Comparison of ENCODE assay signal across 1 cellular context in the genomic region with DNA sequence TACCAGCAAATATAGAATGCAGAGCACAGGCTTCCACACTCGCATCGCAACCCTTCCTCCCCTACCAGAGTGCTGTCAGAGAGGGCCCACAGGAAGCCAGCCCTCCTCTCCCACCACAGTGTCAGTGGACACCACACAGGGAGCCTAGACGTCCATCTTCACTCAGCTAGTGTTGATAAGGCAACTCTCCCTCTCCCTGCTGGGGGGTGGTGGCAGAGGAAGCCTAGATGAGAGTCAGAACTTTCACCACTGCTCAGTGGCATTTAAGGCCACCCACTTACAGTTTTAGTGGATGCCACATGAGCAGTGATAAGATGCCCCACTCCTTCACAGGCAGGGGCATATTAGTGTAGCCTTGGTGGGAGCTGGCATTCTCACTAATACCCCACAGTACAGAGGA.
TF ChIP-seq lines count a peak whose summit lies in the region.

No MANE protein-coding gene starts in this region.

TF ChIP-seq in H1, 55 proteins besides CTCF, POLR2A, EP300 and RAD21:
- TF ChIP-seq EGR1 (IDR thresholded peaks at IDR 0.05; ENCODE audit: borderline replicate concordance, low read depth, low read length) (no peak), FOSL1 (IDR thresholded peaks at IDR 0.05; ENCODE audit: insufficient read depth, low read depth, low read length) (no peak), HDAC2 (IDR thresholded peaks at IDR 0.05; ENCODE audit: borderline replicate concordance in 1 of 2, low read depth in 2 of 2, low read length in 2 of 2) (no peak), ASH2L (IDR thresholded peaks at IDR 0.05; ENCODE audit: low read length) (no peak), CHD1 (IDR thresholded peaks at IDR 0.05; ENCODE audit: low read depth, low read length) (no peak), SP2 (IDR thresholded peaks at IDR 0.05; ENCODE audit: low read length) (no peak), KDM4A (IDR thresholded peaks at IDR 0.05; ENCODE audit: low read depth, low read length, severe bottlenecking) (no peak), SP1 (IDR thresholded peaks at IDR 0.05; ENCODE audit: low read depth, low read length) (no peak), MAFK (IDR thresholded peaks at IDR 0.05; ENCODE audit: low read depth, low read length) (no peak), BRCA1 (IDR thresholded peaks at IDR 0.05; ENCODE audit: low read depth, low read length) (no peak), TAF7 (optimal IDR thresholded peaks at IDR 0.05; ENCODE audit: borderline replicate concordance, low read depth, low read length) (no peak)
- TF ChIP-seq, protein P1, sequence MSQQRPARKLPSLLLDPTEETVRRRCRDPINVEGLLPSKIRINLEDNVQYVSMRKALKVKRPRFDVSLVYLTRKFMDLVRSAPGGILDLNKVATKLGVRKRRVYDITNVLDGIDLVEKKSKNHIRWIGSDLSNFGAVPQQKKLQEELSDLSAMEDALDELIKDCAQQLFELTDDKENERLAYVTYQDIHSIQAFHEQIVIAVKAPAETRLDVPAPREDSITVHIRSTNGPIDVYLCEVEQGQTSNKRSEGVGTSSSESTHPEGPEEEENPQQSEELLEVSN (IDR thresholded peaks at IDR 0.05), result no peak
